In the genomic region with DNA sequence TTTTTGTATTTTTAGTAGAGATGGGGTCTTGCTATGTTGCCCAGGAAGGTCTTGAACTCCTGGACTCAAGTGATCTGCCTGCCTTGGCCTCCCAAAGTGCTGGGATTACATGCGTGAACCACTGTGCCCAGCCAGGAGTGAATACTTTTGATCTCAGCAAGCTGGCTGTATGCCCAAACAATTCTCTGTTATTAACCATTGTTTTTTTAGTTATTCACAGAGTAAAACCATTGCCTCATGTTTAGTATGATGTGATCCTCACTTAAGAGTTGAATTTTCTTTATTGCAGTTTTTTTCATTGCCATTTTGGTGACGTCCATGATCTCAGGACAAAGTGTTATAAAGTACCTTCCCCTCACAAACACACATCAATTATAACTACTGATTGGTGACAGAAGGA, we compare ENCODE assay signal across 24 cellular contexts. TPM values are rescaled to one million over a fixed set of nuclear protein-coding genes. Genes with fewer than 3 reads are reported as not detected.
"Had no signal": no experiment of that assay in that cellular context is flagged by ENCODE, and none has a peak within 500 bp of the region (broad histone marks: within the 10 kb centered on the region; RNA-seq: fewer than 3 reads in every experiment).

No MANE protein-coding gene starts in this region.

- H3K9ac ChIP-seq: neural progenitor cell, parathyroid adenoma had no signal

- ATAC-seq: left lung; naive thymus-derived CD4-positive, alpha-beta T cell; stimulated activated memory B cell treated with anti-CD40 and anti-IgM and Interleukin-4, amounts not matched to agents 10 μg/mL and 1 μg/mL and 100 μg/mL, for 72 hours; stimulated activated naive CD8-positive, alpha-beta T cell treated with anti-CD3 and anti-CD28 coated beads, Interleukin-15, Interleukin-2, amounts not matched to agents 100 U/mL and 50 U/mL, for 24 hours had no signal

- H2AFZ ChIP-seq: neural progenitor cell, parathyroid adenoma had no signal

- DNase-seq: cortex of kidney; effector CD8-positive, alpha-beta T cell; endodermal cell; erythroblast; esophagus squamous epithelium; glutamatergic neuron; heart right ventricle; hippocampal formation; left lung; mammary epithelial cell; mesendoderm; midbrain; naive thymus-derived CD4-positive, alpha-beta T cell; spleen; stimulated activated CD4-positive, alpha-beta T cell treated with anti-CD3 and anti-CD28 coated beads, Interleukin-4, amount 100 ng/mL, for 4 hours; stimulated activated naive CD8-positive, alpha-beta T cell treated with anti-CD3 and anti-CD28 coated beads, Interleukin-15, Interleukin-2, amounts not matched to agents 100 U/mL and 50 U/mL, for 24 hours; upper lobe of left lung had no signal

- H3K79me2 ChIP-seq: parathyroid adenoma had no signal

- H3K9me3 ChIP-seq: esophagus squamous epithelium, thoracic aorta, upper lobe of left lung had no signal

- H3K27me3 ChIP-seq: esophagus squamous epithelium, left lung, neural progenitor cell, upper lobe of left lung had no signal

- H3K36me3 ChIP-seq: esophagus squamous epithelium, heart right ventricle, left lung, neural progenitor cell, spleen, thoracic aorta, tibial nerve, upper lobe of left lung had no signal

- H3K27ac ChIP-seq: left lung, neural progenitor cell, parathyroid adenoma, spleen, thoracic aorta, tibial nerve, upper lobe of left lung had no signal

- H3K4me2 ChIP-seq: neural progenitor cell had no signal

- H3K4me1 ChIP-seq: left lung, neural progenitor cell, parathyroid adenoma, spleen, tibial nerve, upper lobe of left lung had no signal

- H3K4me3 ChIP-seq: esophagus squamous epithelium, heart right ventricle, left lung, neural progenitor cell, skin epidermis, spleen, thoracic aorta, tibial nerve, upper lobe of left lung had no signal

RNA-seq across cellular contexts. Expression of gene C6orf141, which starts 14.8 kb away (rescaled TPM):
- total RNA-seq: osteoblast, spleen had no signal
- polyA plus RNA-seq: naive thymus-derived CD4-positive, alpha-beta T cell had no signal
